Comparison of ENCODE assay signal across 9 cellular contexts in the genomic region with DNA sequence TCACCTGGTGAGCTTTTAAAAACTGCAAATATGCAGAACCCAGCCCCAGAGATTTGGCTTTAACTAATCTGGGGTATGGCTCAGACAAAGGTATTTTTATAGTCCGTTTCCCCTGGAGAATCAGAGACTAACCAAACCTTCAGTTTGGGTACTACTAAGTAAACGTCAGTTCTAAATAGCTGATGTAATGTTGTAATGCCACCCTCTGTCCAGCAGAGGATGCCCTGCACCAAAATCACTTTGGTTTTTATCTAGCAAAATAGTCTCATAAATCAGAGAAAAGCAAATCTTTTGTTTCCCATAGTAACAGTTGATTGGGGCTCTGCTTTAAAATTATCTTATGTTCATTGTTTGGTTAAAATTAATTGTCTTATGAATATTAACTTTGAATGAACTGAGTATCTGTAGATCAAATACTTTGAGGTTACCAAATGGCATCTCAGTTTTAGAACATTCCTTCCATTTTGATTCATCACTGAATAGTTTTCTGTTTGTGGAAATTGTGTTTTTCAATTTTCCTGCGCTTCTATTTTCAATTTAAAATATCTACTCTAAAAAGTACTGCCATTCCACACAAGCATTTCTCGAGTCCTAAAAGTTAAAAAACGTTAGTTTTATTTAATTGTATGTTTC.
DNase-seq lines count a peak whose midpoint lies in the region; ATAC-seq, FAIRE-seq and TF ChIP-seq lines count a peak whose summit lies in the region.
"Had no signal": no experiment of that assay in that cellular context is flagged by ENCODE, and none has a peak within 500 bp of the region (broad histone marks: within the 10 kb centered on the region; RNA-seq: fewer than 3 reads in every experiment).

No MANE protein-coding gene starts in this region.

- DNase-seq in Ammon's horn (ENCODE audit: low spot score) = peak; percentile 50
- DNase-seq in NCI-H2171 (lab: John Stamatoyannopoulos, UW) = peak; percentile 36
- no peak for DNase-seq in GM12878 (ENCODE audit: low read depth, low spot score)
- no peak for DNase-seq in keratinocyte (ENCODE audit: low read depth, low spot score)
- peak; percentile 40 for DNase-seq in transverse colon
- no peak for DNase-seq in effector memory CD8-positive, alpha-beta T cell

- no peak overlapping the region for H3K9ac ChIP-seq in GM12878 (ENCODE audit: control insufficient read depth, insufficient read depth, low read length)
- H3K9ac ChIP-seq in keratinocyte (ENCODE audit: control insufficient read depth, extremely low read depth, insufficient read depth, low read length) = no peak overlapping the region

- H3K36me3 Mint-ChIP-seq in effector memory CD8-positive, alpha-beta T cell (ENCODE audit: insufficient read depth) = peaks cover 7% of the 10 kb centered on the region

- no peaks in the 10 kb centered on the region for H3K36me3 ChIP-seq in GM12878 (ENCODE audit: control insufficient read depth in 2 of 2, insufficient read depth in 2 of 2, low read length in 1 of 2)
- H3K36me3 ChIP-seq in keratinocyte (ENCODE audit: control insufficient read depth in 2 of 2, extremely low read depth in 1 of 2, insufficient read depth in 2 of 2, low read length in 2 of 2) = no peaks in the 10 kb centered on the region
- no peaks in the 10 kb centered on the region for H3K36me3 ChIP-seq in transverse colon
- H3K36me3 ChIP-seq: SJSA1 had no signal

- peak; percentile 95 for TF ChIP-seq CTCF in GM12873 (IDR thresholded peaks at IDR 0.05; ENCODE audit: insufficient read depth, low read depth, low read length, missing control alignments)
- TF ChIP-seq CTCF in GM12878 (IDR thresholded peaks at IDR 0.05 in 2 of 3, conservative IDR thresholded peaks at IDR 0.05 in 1 of 3; ENCODE audit: control insufficient read depth in 2 of 3, extremely low read depth in 1 of 3, insufficient read depth in 1 of 3, low read depth in 3 of 3, low read length in 3 of 3) = peak; percentile 78 to 96 (median 94)
- peak; percentile 45 to 83 (median 81) for TF ChIP-seq CTCF in keratinocyte (optimal IDR thresholded peaks at IDR 0.05 in 1 of 3, IDR thresholded peaks at IDR 0.05 in 1 of 3, conservative IDR thresholded peaks at IDR 0.05 in 1 of 3; ENCODE audit: extremely low read depth in 1 of 3, insufficient read depth in 2 of 3, low read length in 3 of 3)
- peak; percentile 90 to 96 (median 93) for TF ChIP-seq CTCF in transverse colon (IDR thresholded peaks at IDR 0.05)

- dilution Hi-C loops in keratinocyte (cut with MboI; ENCODE audit: extremely low pct_ligation_motif_present, low sequenced_read_pairs) = no loop called here

- H3K27me3 ChIP-seq in GM12878 (replicated peaks in 1 of 2; ENCODE audit: control insufficient read depth in 2 of 2, insufficient read depth in 2 of 2, low read length in 1 of 2) (no peaks in the 10 kb centered on the region; a peak in 1 of 4 replicates), keratinocyte (ENCODE audit: control insufficient read depth, extremely low read depth, insufficient read depth, low read length) (no peaks in the 10 kb centered on the region), transverse colon (no peaks in the 10 kb centered on the region)

- H3K4me1 ChIP-seq in GM12878 (ENCODE audit: control insufficient read depth, insufficient read depth, low read length) (no peaks in the 10 kb centered on the region), keratinocyte (ENCODE audit: control insufficient read depth, extremely low read depth, insufficient read depth, low read length) (no peaks in the 10 kb centered on the region), transverse colon (peaks cover 0 to 43% (median 9%) of the 10 kb centered on the region in 4 donors)
- H3K4me1 ChIP-seq: SJSA1 had no signal

- H3K9me3 ChIP-seq in GM12878 (replicated peaks; ENCODE audit: control insufficient read depth, insufficient read depth, low read length) = no peaks in the 10 kb centered on the region
- H3K9me3 ChIP-seq in keratinocyte (ENCODE audit: control insufficient read depth, low read depth, low read length) = no peaks in the 10 kb centered on the region
- no peaks in the 10 kb centered on the region for H3K9me3 ChIP-seq in transverse colon
- H3K9me3 ChIP-seq: SJSA1 had no signal

- in situ Hi-C loops in GM12878 (cut with MboI) = no loop called here
- in situ Hi-C loops in transverse colon (cut with MboI; ENCODE audit: low pct_ligation_motif_present in 1 of 4, low pct_unique_long_range_greater_than_20kb in 1 of 4, low sequenced_read_pairs in 3 of 4) = loop anchor here in 1 of 4 donors (10.0 kb wide), 1 partner anchor 574 kb away; no protein-coding TSS in a partner anchor

- FAIRE-seq in GM12878 (lab: Jason Lieb, UNC) (peak; percentile 13), keratinocyte (lab: Jason Lieb, UNC) (peak; percentile 32)

- no TSS peak for BruUV-seq in GM12878 (replicated peaks; lab: Mats Ljungman, UMichigan)

- no peaks in the 10 kb centered on the region for H3K9me1 ChIP-seq in keratinocyte (ENCODE audit: control insufficient read depth, extremely low read depth, insufficient read depth, low read length)

- no peaks in the 10 kb centered on the region for H3K9me3 Mint-ChIP-seq in effector memory CD8-positive, alpha-beta T cell

- no peaks in the 10 kb centered on the region for H4K20me1 ChIP-seq in GM12878 (ENCODE audit: control insufficient read depth, insufficient read depth)
- no peaks in the 10 kb centered on the region for H4K20me1 ChIP-seq in keratinocyte (ENCODE audit: control insufficient read depth, extremely low read depth, insufficient read depth, low read length)

- no peaks in the 10 kb centered on the region for H3K79me2 ChIP-seq in GM12878 (ENCODE audit: control insufficient read depth, insufficient read depth, low read length)
- no peaks in the 10 kb centered on the region for H3K79me2 ChIP-seq in keratinocyte (ENCODE audit: control insufficient read depth, insufficient read depth, low read length)

- POLR2A ChIA-PET in GM12878 (lab: Charles Lee) = no interaction called here

- CTCF ChIA-PET in GM12878 (lab: Yijun Ruan, JAX) = interaction anchor here (0.7 to 1.6 kb wide), 9 partner anchors 10 to 566 kb away, joined by 3 to 7 read pairs (median 3); no protein-coding TSS in a partner anchor

- no peak for TF ChIP-seq EP300 in GM12878 (IDR thresholded peaks at IDR 0.05; ENCODE audit: borderline replicate concordance in 1 of 2, control insufficient read depth in 1 of 2, low read depth in 2 of 2, low read length in 2 of 2)
- TF ChIP-seq EP300 in transverse colon (IDR thresholded peaks at IDR 0.05; ENCODE audit: low read depth) = no peak

- H3K4me3 Mint-ChIP-seq in effector memory CD8-positive, alpha-beta T cell = no peak overlapping the region

- H3K27ac ChIP-seq in GM12878 (ENCODE audit: control insufficient read depth, insufficient read depth) (no peak overlapping the region), keratinocyte (ENCODE audit: control insufficient read depth, insufficient read depth, low read length) (no peak overlapping the region), transverse colon (peak overlapping the region in 2 of 4 donors; percentile 71)
- H3K27ac ChIP-seq: SJSA1 had no signal

- 8% methylated on average over 5 of the region's 5 CpGs for WGBS in GM12878 (ENCODE audit: insufficient coverage, insufficient replicate concordance, low lambda C conversion rate, missing lambda C conversion rate)
- WGBS in transverse colon (ENCODE audit: low coverage in 1 of 2), 2 donors = 50 to 52% methylated on average over 5 of the region's 5 CpGs

- no peaks in the 10 kb centered on the region for H3K27me3 Mint-ChIP-seq in effector memory CD8-positive, alpha-beta T cell

- H3K4me3 ChIP-seq in GM12878 = no peak overlapping the region
- no peak overlapping the region for H3K4me3 ChIP-seq in keratinocyte (ENCODE audit: control insufficient read depth in 2 of 3, extremely low read depth in 1 of 3, insufficient read depth in 2 of 3, low read depth in 1 of 3, low read length in 3 of 3)
- no peak overlapping the region for H3K4me3 ChIP-seq in transverse colon
- H3K4me3 ChIP-seq: SJSA1 had no signal

- ATAC-seq in HG02884 (IDR thresholded peaks at IDR 0.05; ENCODE audit: unreplicated experiment) (peak; percentile 74), GM12878 (peak; percentile 66)
- no peak for ATAC-seq in effector memory CD8-positive, alpha-beta T cell (replicated peaks)

- no peak overlapping the region for H3K4me2 ChIP-seq in GM12878 (ENCODE audit: control insufficient read depth, insufficient read depth)
- H3K4me2 ChIP-seq in keratinocyte (ENCODE audit: control insufficient read depth, extremely low read depth, insufficient read depth, low read depth, low read length) = no peak overlapping the region

- SMC1A ChIA-PET in GM12878 (lab: Charles Lee; ENCODE audit: uncharacterized antibody, unreplicated experiment) = interaction anchor here (0.8 to 1.3 kb wide), 3 partner anchors 15 to 86 kb away, joined by 3 read pairs; no protein-coding TSS in a partner anchor

- H3K4me1 Mint-ChIP-seq in effector memory CD8-positive, alpha-beta T cell (ENCODE audit: low read depth in 2 of 2) = no peaks in the 10 kb centered on the region

- TF ChIP-seq RAD21 in GM12878 (IDR thresholded peaks at IDR 0.05; ENCODE audit: insufficient read depth, low read depth, low read length) = peak; percentile 65

- H3K27ac Mint-ChIP-seq in effector memory CD8-positive, alpha-beta T cell = no peak overlapping the region

- H2AFZ ChIP-seq in GM12878 (ENCODE audit: control insufficient read depth, low read depth, low read length) (no peak overlapping the region), keratinocyte (ENCODE audit: control insufficient read depth, low read length) (no peak overlapping the region)

- intact Hi-C loops in GM12878 (cut with micrococcal nuclease; ENCODE audit: unreplicated experiment) (loop anchor here (2.0 kb wide), 2 partner anchors 570 to 602 kb away; no protein-coding TSS in a partner anchor), transverse colon (cut with DNase I; ENCODE audit: low total_unique reads) (loop anchor here (10.0 kb wide), 1 partner anchor 564 kb away; no protein-coding TSS in a partner anchor)

- no peak for TF ChIP-seq POLR2A in GM12878 (IDR thresholded peaks at IDR 0.05; ENCODE audit: low read depth, low read length)
- TF ChIP-seq POLR2A in transverse colon (IDR thresholded peaks at IDR 0.05) = no peak

- RAD21 ChIA-PET in GM12878 (lab: Charles Lee; ENCODE audit: unreplicated experiment) = no interaction called here

TF ChIP-seq in GM12878, 131 proteins besides CTCF, POLR2A, EP300 and RAD21 (continues in another document):
- TF ChIP-seq MEF2A (IDR thresholded peaks at IDR 0.05; ENCODE audit: insufficient read depth, low read depth, low read length) = no peak
- TF ChIP-seq CREM (IDR thresholded peaks at IDR 0.05; ENCODE audit: low read depth) = no peak
- peak; percentile 65 for TF ChIP-seq ATF7 (IDR thresholded peaks at IDR 0.05; ENCODE audit: low read depth)
- no peak for TF ChIP-seq CHD4 (IDR thresholded peaks at IDR 0.05)
- TF ChIP-seq BACH1 (IDR thresholded peaks at IDR 0.05; ENCODE audit: borderline replicate concordance) = no peak
- TF ChIP-seq TCF12 (IDR thresholded peaks at IDR 0.05; ENCODE audit: low read depth, low read length) = no peak
- TF ChIP-seq ZSCAN29 (IDR thresholded peaks at IDR 0.05) = no peak
- TF ChIP-seq ETV6 (conservative IDR thresholded peaks at IDR 0.05 in 1 of 2, IDR thresholded peaks at IDR 0.05 in 1 of 2; ENCODE audit: borderline replicate concordance in 1 of 2, low read depth in 1 of 2) = no peak
- peak; percentile 63 for TF ChIP-seq SMC3 (IDR thresholded peaks at IDR 0.05; ENCODE audit: borderline replicate concordance, low read length)

Comparison
In these comparisons a context has a peak if more than half of its experiments do, and no peak if none do; other contexts are left out.
1. DNase-seq: peak in Ammon's horn (single experiment), NCI-H2171 (single experiment) and transverse colon (single experiment); none in GM12878 (single experiment), keratinocyte (single experiment) and effector memory CD8-positive, alpha-beta T cell (0 of 3).
2. Peak in every context shown above with its lines, with median percentiles within 50 percentile points of each other: CTCF ChIP-seq.